ENCODE assay signal across 1 cellular context in the genomic region with DNA sequence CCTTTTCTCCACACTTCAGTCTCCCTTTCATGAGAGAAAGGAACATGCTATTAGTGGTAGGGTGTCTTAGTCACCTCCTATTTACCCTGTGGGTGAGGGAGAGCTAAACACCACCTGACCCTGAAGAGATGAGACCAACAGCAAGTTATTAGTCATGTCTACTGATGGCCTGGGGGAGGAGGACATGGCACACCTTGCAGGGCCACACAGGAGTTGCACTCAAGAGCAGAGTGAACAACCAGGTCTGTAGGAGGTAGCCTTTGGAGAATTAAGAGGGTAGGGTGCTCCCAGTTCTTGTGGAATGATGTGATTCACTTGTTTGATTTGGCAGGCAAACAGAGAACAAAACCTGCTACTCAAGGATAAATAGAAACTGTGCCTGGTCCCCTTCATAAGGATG.
TF ChIP-seq lines count a peak whose summit lies in the region.

No MANE protein-coding gene starts in this region.

TF ChIP-seq in HCT116, 20 proteins besides CTCF, POLR2A, EP300 and RAD21:
- TF ChIP-seq, protein P1, sequence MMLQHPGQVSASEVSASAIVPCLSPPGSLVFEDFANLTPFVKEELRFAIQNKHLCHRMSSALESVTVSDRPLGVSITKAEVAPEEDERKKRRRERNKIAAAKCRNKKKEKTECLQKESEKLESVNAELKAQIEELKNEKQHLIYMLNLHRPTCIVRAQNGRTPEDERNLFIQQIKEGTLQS (IDR thresholded peaks at IDR 0.05): no peak
- TF ChIP-seq JUND (IDR thresholded peaks at IDR 0.05) (peak; percentile 96), FOSL1 (IDR thresholded peaks at IDR 0.05; ENCODE audit: low read depth) (peak; percentile 77), SIN3A (IDR thresholded peaks at IDR 0.05; ENCODE audit: low read depth) (peak; percentile 63; the same call in 1 of the 2 replicates), TCF7L2 (IDR thresholded peaks at IDR 0.05; ENCODE audit: borderline replicate concordance, extremely low read depth, insufficient read depth, insufficient read length) (no peak), ELF1 (IDR thresholded peaks at IDR 0.05; ENCODE audit: borderline replicate concordance, low read depth) (no peak), CEBPB (IDR thresholded peaks at IDR 0.05; ENCODE audit: low read depth) (peak; percentile 73), CBX3 (IDR thresholded peaks at IDR 0.05; ENCODE audit: low read depth) (peak; percentile 96), POLR2AphosphoS5 (IDR thresholded peaks at IDR 0.05; ENCODE audit: low read depth, low read length) (peak; percentile 50; the same call in 1 of the 2 replicates), YY1 (IDR thresholded peaks at IDR 0.05; ENCODE audit: extremely low read depth, insufficient replicate concordance, low read depth, low read length) (peak; percentile 54), EZH2 (IDR thresholded peaks at IDR 0.05) (no peak), SRF (IDR thresholded peaks at IDR 0.05; ENCODE audit: low read depth) (peak; percentile 52; the same call in 1 of the 2 replicates), EZH2phosphoT487 (IDR thresholded peaks at IDR 0.05; ENCODE audit: borderline replicate concordance) (no peak), SP1 (IDR thresholded peaks at IDR 0.05; ENCODE audit: low read depth) (peak; percentile 95)
- TF ChIP-seq, protein P2, sequence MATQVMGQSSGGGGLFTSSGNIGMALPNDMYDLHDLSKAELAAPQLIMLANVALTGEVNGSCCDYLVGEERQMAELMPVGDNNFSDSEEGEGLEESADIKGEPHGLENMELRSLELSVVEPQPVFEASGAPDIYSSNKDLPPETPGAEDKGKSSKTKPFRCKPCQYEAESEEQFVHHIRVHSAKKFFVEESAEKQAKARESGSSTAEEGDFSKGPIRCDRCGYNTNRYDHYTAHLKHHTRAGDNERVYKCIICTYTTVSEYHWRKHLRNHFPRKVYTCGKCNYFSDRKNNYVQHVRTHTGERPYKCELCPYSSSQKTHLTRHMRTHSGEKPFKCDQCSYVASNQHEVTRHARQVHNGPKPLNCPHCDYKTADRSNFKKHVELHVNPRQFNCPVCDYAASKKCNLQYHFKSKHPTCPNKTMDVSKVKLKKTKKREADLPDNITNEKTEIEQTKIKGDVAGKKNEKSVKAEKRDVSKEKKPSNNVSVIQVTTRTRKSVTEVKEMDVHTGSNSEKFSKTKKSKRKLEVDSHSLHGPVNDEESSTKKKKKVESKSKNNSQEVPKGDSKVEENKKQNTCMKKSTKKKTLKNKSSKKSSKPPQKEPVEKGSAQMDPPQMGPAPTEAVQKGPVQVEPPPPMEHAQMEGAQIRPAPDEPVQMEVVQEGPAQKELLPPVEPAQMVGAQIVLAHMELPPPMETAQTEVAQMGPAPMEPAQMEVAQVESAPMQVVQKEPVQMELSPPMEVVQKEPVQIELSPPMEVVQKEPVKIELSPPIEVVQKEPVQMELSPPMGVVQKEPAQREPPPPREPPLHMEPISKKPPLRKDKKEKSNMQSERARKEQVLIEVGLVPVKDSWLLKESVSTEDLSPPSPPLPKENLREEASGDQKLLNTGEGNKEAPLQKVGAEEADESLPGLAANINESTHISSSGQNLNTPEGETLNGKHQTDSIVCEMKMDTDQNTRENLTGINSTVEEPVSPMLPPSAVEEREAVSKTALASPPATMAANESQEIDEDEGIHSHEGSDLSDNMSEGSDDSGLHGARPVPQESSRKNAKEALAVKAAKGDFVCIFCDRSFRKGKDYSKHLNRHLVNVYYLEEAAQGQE (IDR thresholded peaks at IDR 0.05; ENCODE audit: low read depth): no peak
- TF ChIP-seq, protein P3, sequence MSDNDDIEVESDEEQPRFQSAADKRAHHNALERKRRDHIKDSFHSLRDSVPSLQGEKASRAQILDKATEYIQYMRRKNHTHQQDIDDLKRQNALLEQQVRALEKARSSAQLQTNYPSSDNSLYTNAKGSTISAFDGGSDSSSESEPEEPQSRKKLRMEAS (IDR thresholded peaks at IDR 0.05): peak; percentile 79
